26 cellular contexts compared by ENCODE assay signal in the genomic region with DNA sequence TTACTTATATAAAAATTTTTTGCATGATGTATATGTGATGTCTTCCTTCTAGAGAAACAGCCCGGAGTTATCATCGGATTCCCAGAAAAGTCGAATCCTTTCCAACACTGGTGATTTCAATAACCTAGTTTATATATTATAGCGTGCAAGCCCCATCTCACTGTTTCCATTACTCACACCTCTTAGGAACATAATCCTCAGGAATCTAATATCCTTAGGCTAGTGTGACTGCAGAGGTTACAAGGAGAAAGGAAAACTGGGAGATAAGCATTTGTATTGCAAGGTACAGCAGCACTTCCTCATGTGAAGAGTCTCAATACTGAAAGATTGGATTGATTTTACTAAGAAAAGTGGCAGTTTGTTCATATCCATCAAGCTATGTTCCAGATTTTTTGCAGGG. TPM values are rescaled to one million over a fixed set of nuclear protein-coding genes. Genes with fewer than 3 reads are reported as not detected.
"Had no signal": no experiment of that assay in that cellular context is flagged by ENCODE, and none has a peak within 500 bp of the region (broad histone marks: within the 10 kb centered on the region; RNA-seq: fewer than 3 reads in every experiment).

No MANE protein-coding gene starts in this region.

- ATAC-seq: gastrocnemius medialis; left lobe of liver; naive thymus-derived CD4-positive, alpha-beta T cell; sciatic nerve; stimulated activated effector memory CD8-positive, alpha-beta T cell treated with anti-CD3 and anti-CD28 coated beads, Interleukin-12 subunit alpha, Interleukin-12 subunit beta, amount 100 ng/mL, for 72 hours; stimulated activated naive CD8-positive, alpha-beta T cell treated with anti-CD3 and anti-CD28 coated beads, Interleukin-15, Interleukin-2, amounts not matched to agents 100 U/mL and 50 U/mL, for 24 hours; upper lobe of right lung had no signal

- H3K9me3 ChIP-seq: esophagus squamous epithelium, gastrocnemius medialis, suprapubic skin, transverse colon, upper lobe of right lung, uterus had no signal

- H2AFZ ChIP-seq: neural progenitor cell, parathyroid adenoma had no signal

- H3K4me3 Mint-ChIP-seq: naive thymus-derived CD4-positive, alpha-beta T cell; nephron; neural progenitor cell; stimulated activated effector memory CD8-positive, alpha-beta T cell treated with anti-CD3 and anti-CD28 coated beads, Interleukin-12 subunit alpha, Interleukin-12 subunit beta, amount 100 ng/mL, for 72 hours had no signal

- H3K9me3 Mint-ChIP-seq: nephron; neural progenitor cell; stimulated activated effector memory CD8-positive, alpha-beta T cell treated with anti-CD3 and anti-CD28 coated beads, Interleukin-12 subunit alpha, Interleukin-12 subunit beta, amount 100 ng/mL, for 72 hours had no signal

- H3K4me2 ChIP-seq: neural progenitor cell had no signal

- H3K27ac Mint-ChIP-seq: naive thymus-derived CD4-positive, alpha-beta T cell; nephron; neural progenitor cell; progenitor cell of endocrine pancreas; stimulated activated effector memory CD8-positive, alpha-beta T cell treated with anti-CD3 and anti-CD28 coated beads, Interleukin-12 subunit alpha, Interleukin-12 subunit beta, amount 100 ng/mL, for 72 hours had no signal

- H3K36me3 ChIP-seq: esophagus squamous epithelium, gastrocnemius medialis, neural progenitor cell, right atrium auricular region, suprapubic skin, transverse colon, upper lobe of right lung, uterus had no signal

- H3K9ac ChIP-seq: neural progenitor cell, parathyroid adenoma had no signal

- DNase-seq: dermis blood vessel endothelial cell; effector memory CD4-positive, alpha-beta T cell; erythroblast; esophagus squamous epithelium; gastrocnemius medialis; head of caudate nucleus; kidney; mesendoderm; midbrain; naive thymus-derived CD4-positive, alpha-beta T cell; stimulated activated CD4-positive, alpha-beta T cell treated with anti-CD3 and anti-CD28 coated beads, Interleukin-2, amount 100 ng/mL, for 24 hours; stimulated activated CD4-positive, alpha-beta T cell treated with anti-CD3 and anti-CD28 coated beads, Interleukin-4, amount 100 ng/mL, for 24 hours; stimulated activated naive CD8-positive, alpha-beta T cell treated with anti-CD3 and anti-CD28 coated beads, Interleukin-15, Interleukin-2, amounts not matched to agents 100 U/mL and 50 U/mL, for 24 hours; transverse colon; upper lobe of right lung; uterus had no signal

- H3K27ac ChIP-seq: coronary artery, esophagus squamous epithelium, gastrocnemius medialis, neural progenitor cell, parathyroid adenoma, right atrium auricular region, suprapubic skin, transverse colon, upper lobe of right lung, uterus had no signal

- H3K4me1 Mint-ChIP-seq: naive thymus-derived CD4-positive, alpha-beta T cell; nephron; neural progenitor cell; stimulated activated effector memory CD8-positive, alpha-beta T cell treated with anti-CD3 and anti-CD28 coated beads, Interleukin-12 subunit alpha, Interleukin-12 subunit beta, amount 100 ng/mL, for 72 hours had no signal

- H3K4me1 ChIP-seq: esophagus squamous epithelium, gastrocnemius medialis, neural progenitor cell, parathyroid adenoma, right atrium auricular region, suprapubic skin, transverse colon, upper lobe of right lung, uterus had no signal

- H3K27me3 ChIP-seq: esophagus squamous epithelium, gastrocnemius medialis, neural progenitor cell, right atrium auricular region, suprapubic skin, transverse colon, upper lobe of right lung, uterus had no signal

- H3K4me3 ChIP-seq: coronary artery, esophagus squamous epithelium, gastrocnemius medialis, neural progenitor cell, right atrium auricular region, suprapubic skin, transverse colon, upper lobe of right lung, uterus had no signal

- H3K36me3 Mint-ChIP-seq: naive thymus-derived CD4-positive, alpha-beta T cell; neural progenitor cell; stimulated activated effector memory CD8-positive, alpha-beta T cell treated with anti-CD3 and anti-CD28 coated beads, Interleukin-12 subunit alpha, Interleukin-12 subunit beta, amount 100 ng/mL, for 72 hours had no signal

- FAIRE-seq: kidney had no signal

RNA-seq across cellular contexts. Expression of gene ARHGAP20, which starts 20.3 kb away (rescaled TPM):
- polyA plus RNA-seq: naive thymus-derived CD4-positive, alpha-beta T cell had no signal
